8 cellular contexts compared by ENCODE assay signal in the genomic region with DNA sequence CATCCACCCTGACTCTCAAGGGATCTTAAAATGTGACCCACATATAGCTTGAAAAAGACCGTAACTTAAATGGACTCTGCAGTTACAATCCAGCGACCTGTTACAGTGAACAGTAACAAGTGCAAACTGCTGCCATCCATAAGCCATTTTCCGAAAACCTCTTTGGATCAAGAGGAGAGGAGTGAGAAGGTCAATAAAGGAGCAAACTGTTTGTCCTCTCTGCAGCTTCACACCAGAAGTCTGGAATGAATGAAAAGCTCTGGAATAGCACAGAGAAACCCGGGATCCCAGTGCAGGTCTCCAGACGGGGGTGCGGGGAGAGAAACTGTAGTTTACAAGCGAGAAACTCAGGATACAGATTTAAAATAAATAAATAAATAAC. TPM values are rescaled to one million over a fixed set of nuclear protein-coding genes. Genes with fewer than 3 reads are reported as not detected.
DNase-seq lines count a peak whose midpoint lies in the region; ATAC-seq and TF ChIP-seq lines count a peak whose summit lies in the region.

No MANE protein-coding gene starts in this region.

- H3K36me3 ChIP-seq in BJ (ENCODE audit: control insufficient read depth, insufficient read depth, low read length) (0 out of 2 replicates have a peak, but pooled peaks cover 1% of the 10 kb centered on the region), iPS-18a (ENCODE audit: control insufficient read depth, low read depth, low read length) (peaks cover 11% of the 10 kb centered on the region)

- peak overlapping the region; percentile 46 for H3K9ac ChIP-seq in iPS-18a (ENCODE audit: low read length)

- no peaks in the 10 kb centered on the region for H3K9me3 Mint-ChIP-seq in activated T-helper 2 cell treated with anti-CD3 and anti-CD28 coated beads, Interferon-gamma antibody, Interleukin-2, Interleukin-4, amounts not matched to agents 10 μg/mL and 5 μg/mL and 100 μg/mL, durations not matched to agents 14 hours and 24 hours and 36 hours

- H3K4me3 Mint-ChIP-seq in activated T-helper 2 cell treated with anti-CD3 and anti-CD28 coated beads, Interferon-gamma antibody, Interleukin-2, Interleukin-4, amounts not matched to agents 10 μg/mL and 5 μg/mL and 100 μg/mL, durations not matched to agents 14 hours and 24 hours and 36 hours (ENCODE audit: low read depth): peak overlapping the region; percentile 88

- TF ChIP-seq CTCF in BJ (IDR thresholded peaks at IDR 0.05; ENCODE audit: insufficient read depth, low read depth, low read length): no peak

- peaks cover 8% of the 10 kb centered on the region for H3K27me3 Mint-ChIP-seq in activated T-helper 2 cell treated with anti-CD3 and anti-CD28 coated beads, Interferon-gamma antibody, Interleukin-2, Interleukin-4, amounts not matched to agents 10 μg/mL and 5 μg/mL and 100 μg/mL, durations not matched to agents 14 hours and 24 hours and 36 hours (ENCODE audit: low read depth)

- intact Hi-C loops in activated T-helper 2 cell treated with anti-CD3 and anti-CD28 coated beads, Interferon-gamma antibody, Interleukin-2, Interleukin-4, amounts not matched to agents 10 μg/mL and 5 μg/mL and 100 μg/mL, durations not matched to agents 14 hours and 24 hours and 36 hours (cut with micrococcal nuclease): no loop called here

- no peak overlapping the region for H3K27ac ChIP-seq in iPS-18a (ENCODE audit: low read length)
- peak overlapping the region in 18 of 21 experiments; percentile 30 to 90 (median 76) for H3K27ac ChIP-seq in skin epidermis

- H3K27me3 ChIP-seq in BJ (ENCODE audit: control insufficient read depth, insufficient read depth, low read length): no peaks in the 10 kb centered on the region
- H3K27me3 ChIP-seq in iPS-18a (ENCODE audit: control insufficient read depth, insufficient read depth, low read length): no peaks in the 10 kb centered on the region

- peaks cover 41% of the 10 kb centered on the region for H3K4me1 Mint-ChIP-seq in activated T-helper 2 cell treated with anti-CD3 and anti-CD28 coated beads, Interferon-gamma antibody, Interleukin-2, Interleukin-4, amounts not matched to agents 10 μg/mL and 5 μg/mL and 100 μg/mL, durations not matched to agents 14 hours and 24 hours and 36 hours (ENCODE audit: low read depth)

- H3K27ac Mint-ChIP-seq in activated T-helper 2 cell treated with anti-CD3 and anti-CD28 coated beads, Interferon-gamma antibody, Interleukin-2, Interleukin-4, amounts not matched to agents 10 μg/mL and 5 μg/mL and 100 μg/mL, durations not matched to agents 14 hours and 24 hours and 36 hours: peak overlapping the region; percentile 88

- no peak for ATAC-seq in HG02678 (IDR thresholded peaks at IDR 0.05; ENCODE audit: unreplicated experiment)

- peaks cover 8% of the 10 kb centered on the region for H3K4me1 ChIP-seq in iPS-18a (ENCODE audit: control insufficient read depth, low read depth, low read length)

- no peak for DNase-seq in BJ (ENCODE audit: low read depth)
- DNase-seq in HT1080 (ENCODE audit: low read depth): peak; percentile 16
- DNase-seq in activated T-helper 2 cell treated with anti-CD3 and anti-CD28 coated beads, Interferon-gamma antibody, Interleukin-2, Interleukin-4, amounts not matched to agents 10 μg/mL and 5 μg/mL and 100 μg/mL, durations not matched to agents 14 hours and 24 hours and 36 hours (ENCODE audit: low spot score): no peak
- DNase-seq in activated CD8-positive, alpha-beta memory T cell treated with anti-CD3 and anti-CD28 coated beads, Interleukin-2, amount 50 U/mL, for 4 hours: no peak
- no peak for DNase-seq in stimulated activated CD4-positive, alpha-beta T cell treated with anti-CD3 and anti-CD28 coated beads, Interleukin-4, amount 100 ng/mL, for 24 hours

- H3K4me3 ChIP-seq in BJ (ENCODE audit: low read depth, low read length) (peak overlapping the region; percentile 85), iPS-18a (ENCODE audit: low read length) (peak overlapping the region; percentile 77), skin epidermis (peak overlapping the region; percentile 45 to 95 (median 84))

- CTCF ChIA-PET in BJ (lab: Yijun Ruan, JAX): interaction anchor here (0.6 to 0.9 kb wide), 2 partner anchors 22 to 31 kb away, joined by 3 read pairs; no protein-coding TSS in a partner anchor

- no peaks in the 10 kb centered on the region for H3K9me3 ChIP-seq in iPS-18a (ENCODE audit: control insufficient read depth, low read depth, low read length)

- POLR2A ChIA-PET in BJ (lab: Charles Lee): interaction anchor here (0.9 kb wide), 1 partner anchor 84 kb away, joined by 3 read pairs; no protein-coding TSS in a partner anchor

- H3K36me3 Mint-ChIP-seq in activated T-helper 2 cell treated with anti-CD3 and anti-CD28 coated beads, Interferon-gamma antibody, Interleukin-2, Interleukin-4, amounts not matched to agents 10 μg/mL and 5 μg/mL and 100 μg/mL, durations not matched to agents 14 hours and 24 hours and 36 hours (ENCODE audit: low read depth): peaks cover 22% of the 10 kb centered on the region

RNA-seq across cellular contexts. Expression of a gene that starts 0.7 kb away (rescaled TPM):
- 3.2 and 6.3 TPM in 2 replicates for polyA plus RNA-seq in BJ (2011; rRNA removed)
- polyA minus RNA-seq in BJ (2011; rRNA and poly(A)+ RNA removed): 4.8 and 5.3 TPM in 2 replicates
- 5.8 and 7.4 TPM in 2 replicates for total RNA-seq in HT1080 (2014; rRNA removed; shearing (Covaris generic))
- 5.4 and 8.3 TPM in 2 replicates for polyA plus RNA-seq in HT1080 (2015; cell fraction: cytosol; rRNA removed)
- polyA plus RNA-seq in HT1080 (2015; cell fraction: nucleus; rRNA removed): 21.9 and 24.5 TPM in 2 replicates
- 13.3 and 14.2 TPM in 2 replicates for total RNA-seq in activated T-helper 2 cell treated with anti-CD3 and anti-CD28 coated beads, Interferon-gamma antibody, Interleukin-2, Interleukin-4, amounts not matched to agents 10 μg/mL and 5 μg/mL and 100 μg/mL, durations not matched to agents 14 hours and 24 hours and 36 hours

RNA-seq across cellular contexts. Expression of a gene that starts 30.0 kb away (rescaled TPM):
- not detected in 2 replicates for polyA plus RNA-seq in BJ (2011; rRNA removed)
- not detected in 2 replicates for polyA minus RNA-seq in BJ (2011; rRNA and poly(A)+ RNA removed)
- not detected in 2 replicates for total RNA-seq in HT1080 (2014; rRNA removed; shearing (Covaris generic))
- not detected in 2 replicates for polyA plus RNA-seq in HT1080 (2015; cell fraction: cytosol; rRNA removed)
- not detected in 2 replicates for polyA plus RNA-seq in HT1080 (2015; cell fraction: nucleus; rRNA removed)
- not detected in 2 replicates for total RNA-seq in activated T-helper 2 cell treated with anti-CD3 and anti-CD28 coated beads, Interferon-gamma antibody, Interleukin-2, Interleukin-4, amounts not matched to agents 10 μg/mL and 5 μg/mL and 100 μg/mL, durations not matched to agents 14 hours and 24 hours and 36 hours
